Comparison of ENCODE assay signal across 8 cellular contexts in genomic region chr6:93418448-93419303, GRCh38. TPM values are rescaled to one million over a fixed set of nuclear protein-coding genes. Genes with fewer than 3 reads are reported as not detected.
DNase-seq lines count a peak whose midpoint lies in the region; ATAC-seq and TF ChIP-seq lines count a peak whose summit lies in the region.

No MANE protein-coding gene starts in this region.

- no peak overlapping the region for H3K27ac ChIP-seq in left lung

- POLR2A ChIA-PET in AG04449 (lab: Yijun Ruan, JAX): no interaction called here

- ATAC-seq in GM18511 (IDR thresholded peaks at IDR 0.05; ENCODE audit: unreplicated experiment): peak; percentile 13
- ATAC-seq in left lung: peak; percentile 47
- ATAC-seq in stimulated activated naive B cell treated with anti-CD40 and anti-IgM and Interleukin-4, amounts not matched to agents 10 μg/mL and 1 μg/mL and 100 μg/mL, for 72 hours (replicated peaks): peak; percentile 16 to 24

- H3K9me3 Mint-ChIP-seq in stimulated activated naive B cell treated with anti-CD40 and anti-IgM and Interleukin-4, amounts not matched to agents 10 μg/mL and 1 μg/mL and 100 μg/mL, for 72 hours: no peaks in the 10 kb centered on the region

- H3K27me3 Mint-ChIP-seq in stimulated activated naive B cell treated with anti-CD40 and anti-IgM and Interleukin-4, amounts not matched to agents 10 μg/mL and 1 μg/mL and 100 μg/mL, for 72 hours: peaks cover 39 to 50% of the 10 kb centered on the region in 2 donors

- no peak overlapping the region for H3K27ac Mint-ChIP-seq in stimulated activated naive B cell treated with anti-CD40 and anti-IgM and Interleukin-4, amounts not matched to agents 10 μg/mL and 1 μg/mL and 100 μg/mL, for 72 hours

- peaks cover 13 to 40% of the 10 kb centered on the region in 2 donors for H3K4me1 Mint-ChIP-seq in stimulated activated naive B cell treated with anti-CD40 and anti-IgM and Interleukin-4, amounts not matched to agents 10 μg/mL and 1 μg/mL and 100 μg/mL, for 72 hours

- no peaks in the 10 kb centered on the region for H3K36me3 ChIP-seq in left lung

- H3K27me3 ChIP-seq in left lung: peaks cover 78 to 100% of the 10 kb centered on the region in 2 donors

- H3K4me3 Mint-ChIP-seq in stimulated activated naive B cell treated with anti-CD40 and anti-IgM and Interleukin-4, amounts not matched to agents 10 μg/mL and 1 μg/mL and 100 μg/mL, for 72 hours: peak overlapping the region; percentile 89 to 93

- TF ChIP-seq CTCF in AG04449 (IDR thresholded peaks at IDR 0.05; ENCODE audit: insufficient read depth, low read length, missing control alignments): no peak
- TF ChIP-seq CTCF in choroid plexus epithelial cell (conservative IDR thresholded peaks at IDR 0.05; ENCODE audit: low read depth, low read length): peak; percentile 13
- TF ChIP-seq CTCF in left lung (IDR thresholded peaks at IDR 0.05): no peak

- H3K4me1 ChIP-seq in left lung: peaks cover 14 to 43% of the 10 kb centered on the region in 2 donors

- CTCF ChIA-PET in AG04449 (lab: Yijun Ruan, JAX): no interaction called here

- peak overlapping the region; percentile 45 for H3K4me3 ChIP-seq in AG04449 (ENCODE audit: low read depth, low read length)
- peak overlapping the region; percentile 55 for H3K4me3 ChIP-seq in choroid plexus epithelial cell (ENCODE audit: low read depth, low read length)
- H3K4me3 ChIP-seq in left lung: peak overlapping the region; percentile 26 to 41

- H3K9me3 ChIP-seq in left lung: no peaks in the 10 kb centered on the region

- peaks cover 2 to 3% of the 10 kb centered on the region in 2 donors for H3K36me3 Mint-ChIP-seq in stimulated activated naive B cell treated with anti-CD40 and anti-IgM and Interleukin-4, amounts not matched to agents 10 μg/mL and 1 μg/mL and 100 μg/mL, for 72 hours

- no peak for DNase-seq in AG04449 (ENCODE audit: low read depth, low spot score)
- peak; percentile 89 for DNase-seq in NCI-H748 (lab: John Stamatoyannopoulos, UW; ENCODE audit: unreplicated experiment)
- DNase-seq in choroid plexus epithelial cell (ENCODE audit: low read depth): peak; percentile 34
- DNase-seq in left lung: peak in 1 of 2 donors; percentile 75
- no peak for DNase-seq in stimulated activated naive B cell treated with anti-CD40 and anti-IgM and Interleukin-4, amounts not matched to agents 10 μg/mL and 1 μg/mL and 100 μg/mL, for 72 hours
- no peak for DNase-seq in MV-4-11 (lab: John Stamatoyannopoulos, UW)
- DNase-seq in CD1c-positive myeloid dendritic cell (ENCODE audit: extremely low spot score): no peak

- intact Hi-C loops in left lung (cut with DNase I): no loop called here

RNA-seq across cellular contexts. Expression of gene EPHA7, which starts 0.7 kb away (rescaled TPM):
- under 1 TPM; 0.09 to 0.31 TPM for total RNA-seq in left lung

Comparison
In these comparisons a context has a peak if more than half of its experiments do, and no peak if none do; other contexts are left out.
1. DNase-seq: peak in NCI-H748 (single experiment) and choroid plexus epithelial cell (single experiment); none in AG04449 (single experiment), stimulated activated naive B cell treated with anti-CD40 and anti-IgM and Interleukin-4, amounts not matched to agents 10 μg/mL and 1 μg/mL and 100 μg/mL, for 72 hours (single experiment), MV-4-11 (single experiment) and CD1c-positive myeloid dendritic cell (single experiment).
2. Peak in every context shown above with its lines, with median percentiles within 50 percentile points of each other: H3K4me3 ChIP-seq and ATAC-seq.